8 cellular contexts compared by ENCODE assay signal in genomic region chrX:49922291-49923241, GRCh38. TPM values are rescaled to one million over a fixed set of nuclear protein-coding genes. Genes with fewer than 3 reads are reported as not detected.
DNase-seq lines count a peak whose midpoint lies in the region; ATAC-seq and TF ChIP-seq lines count a peak whose summit lies in the region.

Gene CLCN5, plus strand, starts transcription at chrX:49922596. Its CDS starts 2,703 bp downstream, at chrX:49925299.

- no peaks in the 10 kb centered on the region for H3K36me3 ChIP-seq in thymus (ENCODE audit: control insufficient read depth, insufficient read depth)

- no peaks in the 10 kb centered on the region for H3K9me3 Mint-ChIP-seq in activated naive CD8-positive, alpha-beta T cell treated with anti-CD3 and anti-CD28 coated beads for 36 hours
- H3K9me3 Mint-ChIP-seq in glutamatergic neuron (ENCODE audit: unreplicated experiment) (peaks cover 3% of the 10 kb centered on the region), osteocyte (ENCODE audit: unreplicated experiment) (peaks cover 5% of the 10 kb centered on the region)

- H3K4me3 ChIP-seq in thymus (ENCODE audit: low read length) = peak within 1 kb of the TSS; percentile 64

- H3K27ac Mint-ChIP-seq in activated naive CD8-positive, alpha-beta T cell treated with anti-CD3 and anti-CD28 coated beads for 36 hours = peak within 1 kb of the TSS; percentile 66
- H3K27ac Mint-ChIP-seq in glutamatergic neuron (ENCODE audit: unreplicated experiment) = peak within 1 kb of the TSS; percentile 86
- H3K27ac Mint-ChIP-seq in osteocyte (ENCODE audit: unreplicated experiment) = peak within 1 kb of the TSS; percentile 82

- no peaks in the 10 kb centered on the region for H3K27me3 ChIP-seq in thymus (ENCODE audit: control insufficient read depth, insufficient read depth)

- H3K4me1 ChIP-seq in thymus (ENCODE audit: control insufficient read depth, insufficient read depth, low read length) = no peaks in the 10 kb centered on the region

- DNase-seq in GM10266 (ENCODE audit: extremely low spot score) (peak; percentile 87), NCI-H1092 treated with DMSO at 0.1 percent for 48 hours (lab: John Stamatoyannopoulos, UW) (peak; percentile 97), SKM-1 (lab: John Stamatoyannopoulos, UW; ENCODE audit: unreplicated experiment) (peak; percentile 79), glutamatergic neuron (peak; percentile 96), osteocyte (ENCODE audit: extremely low spot score, unreplicated experiment) (peak; percentile 98)
- DNase-seq in activated naive CD8-positive, alpha-beta T cell treated with anti-CD3 and anti-CD28 coated beads for 36 hours = peak; percentile 93

- no peak within 1 kb of the TSS for H3K27ac ChIP-seq in thymus (ENCODE audit: low read depth)

- no peaks in the 10 kb centered on the region for H3K27me3 Mint-ChIP-seq in activated naive CD8-positive, alpha-beta T cell treated with anti-CD3 and anti-CD28 coated beads for 36 hours
- no peaks in the 10 kb centered on the region for H3K27me3 Mint-ChIP-seq in glutamatergic neuron (ENCODE audit: unreplicated experiment)
- no peaks in the 10 kb centered on the region for H3K27me3 Mint-ChIP-seq in osteocyte (ENCODE audit: unreplicated experiment)

- peak within 1 kb of the TSS; percentile 74 for H3K4me3 Mint-ChIP-seq in activated naive CD8-positive, alpha-beta T cell treated with anti-CD3 and anti-CD28 coated beads for 36 hours
- peak within 1 kb of the TSS; percentile 79 for H3K4me3 Mint-ChIP-seq in glutamatergic neuron (ENCODE audit: unreplicated experiment)
- peak within 1 kb of the TSS; percentile 78 for H3K4me3 Mint-ChIP-seq in osteocyte (ENCODE audit: unreplicated experiment)

- peaks cover 10% of the 10 kb centered on the region for H3K36me3 Mint-ChIP-seq in activated naive CD8-positive, alpha-beta T cell treated with anti-CD3 and anti-CD28 coated beads for 36 hours
- H3K36me3 Mint-ChIP-seq in glutamatergic neuron (ENCODE audit: unreplicated experiment) (no peaks in the 10 kb centered on the region), osteocyte (ENCODE audit: unreplicated experiment) (no peaks in the 10 kb centered on the region)

- ATAC-seq in HG02623 (IDR thresholded peaks at IDR 0.05; ENCODE audit: unreplicated experiment) = peak; percentile 97

- TF ChIP-seq CTCF in GM10266 (IDR thresholded peaks at IDR 0.05; ENCODE audit: control insufficient read depth, insufficient read depth, low read depth, missing control alignments) (no peak), glutamatergic neuron (IDR thresholded peaks at IDR 0.05; ENCODE audit: partially characterized antibody, unreplicated experiment) (no peak), osteocyte (IDR thresholded peaks at IDR 0.05) (no peak)

- H3K4me1 Mint-ChIP-seq in activated naive CD8-positive, alpha-beta T cell treated with anti-CD3 and anti-CD28 coated beads for 36 hours = peaks cover 7% of the 10 kb centered on the region
- peaks cover 12% of the 10 kb centered on the region for H3K4me1 Mint-ChIP-seq in glutamatergic neuron (ENCODE audit: low read depth, unreplicated experiment)
- peaks cover 9% of the 10 kb centered on the region for H3K4me1 Mint-ChIP-seq in osteocyte (ENCODE audit: unreplicated experiment)

- no peaks in the 10 kb centered on the region for H3K9me3 ChIP-seq in thymus (ENCODE audit: control insufficient read depth)

- under 1% methylated on average over 83 of the region's 83 CpGs for WGBS in thymus

RNA-seq across cellular contexts. Expression of gene CLCN5, which starts in this region (rescaled TPM):
- 1 to 10 TPM; 2.2 to 2.6 TPM for total RNA-seq in activated naive CD8-positive, alpha-beta T cell treated with anti-CD3 and anti-CD28 coated beads for 36 hours
- total RNA-seq in glutamatergic neuron (ENCODE audit: unreplicated experiment) (34.7 TPM), osteocyte (12.5 and 13.1 TPM in 2 replicates)
- polyA plus RNA-seq in thymus = 1.6 TPM
